10 cellular contexts compared by ENCODE assay signal in the genomic region with DNA sequence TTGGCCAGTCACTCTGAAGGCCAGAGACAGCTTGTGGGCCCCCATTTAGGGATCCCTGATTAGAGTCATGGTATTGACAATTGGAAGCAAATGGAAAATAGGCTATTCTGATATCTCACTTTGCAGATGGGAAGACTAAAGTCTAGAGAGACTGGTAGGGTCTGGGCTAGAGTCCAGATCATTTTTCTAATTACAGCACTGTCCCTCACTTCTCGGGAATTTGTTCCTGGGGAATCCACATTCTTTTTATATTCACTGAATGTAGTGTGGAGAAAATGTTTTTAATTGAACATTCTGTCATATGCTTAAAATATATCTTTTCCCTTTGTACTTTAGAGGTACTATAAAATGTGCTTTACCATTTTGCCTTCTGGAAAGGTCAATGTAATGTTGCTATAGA. TPM values are rescaled to one million over a fixed set of nuclear protein-coding genes. Genes with fewer than 3 reads are reported as not detected.
DNase-seq lines count a peak whose midpoint lies in the region; ATAC-seq and TF ChIP-seq lines count a peak whose summit lies in the region.
"Had no signal": no experiment of that assay in that cellular context is flagged by ENCODE, and none has a peak within 500 bp of the region (broad histone marks: within the 10 kb centered on the region; RNA-seq: fewer than 3 reads in every experiment).

No MANE protein-coding gene starts in this region.

- DNase-seq in right cardiac atrium, result no peak
- no peak for DNase-seq in left ventricle myocardium superior
- no peak for DNase-seq in activated CD8-positive, alpha-beta T cell treated with anti-CD3 and anti-CD28 coated beads for 36 hours
- no peak for DNase-seq in type B pancreatic cell (ENCODE audit: extremely low spot score, unreplicated experiment)
- no peak for DNase-seq in NCI-H345 (lab: John Stamatoyannopoulos, UW)
- no peak for DNase-seq in NCI-H146 (lab: John Stamatoyannopoulos, UW)
- DNase-seq: NCI-H69, ovary had no signal

- CTCF ChIA-PET in activated CD8-positive, alpha-beta T cell treated with anti-CD3 and anti-CD28 coated beads for 36 hours (lab: Charles Lee), result interaction anchor here (1.4 to 3.2 kb wide), 3 partner anchors 12 to 372 kb away, joined by 3 to 12 read pairs (median 4); no protein-coding TSS in a partner anchor

- H3K27ac ChIP-seq in right cardiac atrium (ENCODE audit: low read length) (peak overlapping the region; percentile 83), iPS-18a (ENCODE audit: low read length) (no peak overlapping the region)

- TF ChIP-seq CTCF in activated CD8-positive, alpha-beta T cell treated with anti-CD3 and anti-CD28 coated beads for 36 hours (IDR thresholded peaks at IDR 0.05), result no peak
- no peak for TF ChIP-seq CTCF in type B pancreatic cell (conservative IDR thresholded peaks at IDR 0.05)

- no peaks in the 10 kb centered on the region for H3K27me3 ChIP-seq in right cardiac atrium (ENCODE audit: control insufficient read depth, insufficient read depth)
- H3K27me3 ChIP-seq in iPS-18a (ENCODE audit: control insufficient read depth, insufficient read depth, low read length), result no peaks in the 10 kb centered on the region
- H3K27me3 ChIP-seq: ovary had no signal

- no peaks in the 10 kb centered on the region for H3K36me3 ChIP-seq in iPS-18a (ENCODE audit: control insufficient read depth, low read depth, low read length)
- H3K36me3 ChIP-seq: ovary had no signal

- no peaks in the 10 kb centered on the region for H3K9me3 Mint-ChIP-seq in activated CD8-positive, alpha-beta T cell treated with anti-CD3 and anti-CD28 coated beads for 36 hours
- H3K9me3 Mint-ChIP-seq in type B pancreatic cell, result no peaks in the 10 kb centered on the region

- H3K9ac ChIP-seq in iPS-18a (ENCODE audit: low read length), result no peak overlapping the region

- H3K4me3 Mint-ChIP-seq in activated CD8-positive, alpha-beta T cell treated with anti-CD3 and anti-CD28 coated beads for 36 hours, result peak overlapping the region; percentile 92
- peak overlapping the region; percentile 99 for H3K4me3 Mint-ChIP-seq in type B pancreatic cell

- peaks cover 3% of the 10 kb centered on the region for H3K36me3 Mint-ChIP-seq in activated CD8-positive, alpha-beta T cell treated with anti-CD3 and anti-CD28 coated beads for 36 hours (ENCODE audit: low read depth)
- H3K36me3 Mint-ChIP-seq in type B pancreatic cell, result peaks cover 7% of the 10 kb centered on the region

- no peak for ATAC-seq in right cardiac atrium
- ATAC-seq in left ventricle myocardium superior, result no peak
- no peak for ATAC-seq in activated CD8-positive, alpha-beta T cell treated with anti-CD3 and anti-CD28 coated beads for 36 hours
- no peak for ATAC-seq in HG03571 (IDR thresholded peaks at IDR 0.05; ENCODE audit: unreplicated experiment)

- POLR2A ChIA-PET in activated CD8-positive, alpha-beta T cell treated with anti-CD3 and anti-CD28 coated beads for 36 hours (lab: Charles Lee), result interaction anchor here (1.0 to 1.6 kb wide), 3 partner anchors 11 to 147 kb away, joined by 3 to 6 read pairs (median 4); no protein-coding TSS in a partner anchor

- WGBS in right cardiac atrium, result 22% methylated on average over 1 of the region's 1 CpG

- H3K27me3 Mint-ChIP-seq in activated CD8-positive, alpha-beta T cell treated with anti-CD3 and anti-CD28 coated beads for 36 hours, result no peaks in the 10 kb centered on the region
- no peaks in the 10 kb centered on the region for H3K27me3 Mint-ChIP-seq in type B pancreatic cell

- intact Hi-C loops in right cardiac atrium (cut with DNase I) (no loop called here), left ventricle myocardium superior (cut with micrococcal nuclease) (no loop called here)
- intact Hi-C loops in activated CD8-positive, alpha-beta T cell treated with anti-CD3 and anti-CD28 coated beads for 36 hours (cut with micrococcal nuclease), result no loop called here

- H3K9me3 ChIP-seq in right cardiac atrium (ENCODE audit: control insufficient read depth, low read length) (no peaks in the 10 kb centered on the region), iPS-18a (ENCODE audit: control insufficient read depth, low read depth, low read length) (no peaks in the 10 kb centered on the region)
- H3K9me3 ChIP-seq: ovary had no signal

- H3K4me3 ChIP-seq in right cardiac atrium (ENCODE audit: low read length), result no peak overlapping the region
- H3K4me3 ChIP-seq in iPS-18a (ENCODE audit: low read length), result peak overlapping the region; percentile 92

- H3K27ac Mint-ChIP-seq in activated CD8-positive, alpha-beta T cell treated with anti-CD3 and anti-CD28 coated beads for 36 hours, result no peak overlapping the region
- H3K27ac Mint-ChIP-seq in type B pancreatic cell, result peak overlapping the region; percentile 100

- peaks cover 32% of the 10 kb centered on the region for H3K4me1 Mint-ChIP-seq in activated CD8-positive, alpha-beta T cell treated with anti-CD3 and anti-CD28 coated beads for 36 hours (ENCODE audit: low read depth)
- peaks cover 26% of the 10 kb centered on the region for H3K4me1 Mint-ChIP-seq in type B pancreatic cell (ENCODE audit: unreplicated experiment)

- H3K4me1 ChIP-seq in right cardiac atrium (ENCODE audit: control insufficient read depth, insufficient read depth, low read length), result peaks cover 6% of the 10 kb centered on the region
- H3K4me1 ChIP-seq in iPS-18a (ENCODE audit: control insufficient read depth, low read depth, low read length), result peaks cover 4% of the 10 kb centered on the region

RNA-seq across cellular contexts. Expression of gene KATNIP, which starts 1.1 kb away (rescaled TPM):
- total RNA-seq in right cardiac atrium (10 to 100 TPM; 10.0 to 13.4 (median 12.3) TPM), left ventricle myocardium superior (12.7 TPM), type B pancreatic cell (ENCODE audit: low replicate concordance) (35.8 and 54.8 TPM in 2 replicates)
- polyA plus RNA-seq in right cardiac atrium, result 7.0 TPM
- 10 to 100 TPM in 1 of 2 experiments, 1 to 10 TPM in 1; 9.6 to 11.5 TPM for total RNA-seq in activated CD8-positive, alpha-beta T cell treated with anti-CD3 and anti-CD28 coated beads for 36 hours

RNA-seq across cellular contexts. Expression of gene GTF3C1, which starts 1.3 kb away (rescaled TPM):
- total RNA-seq in right cardiac atrium (10 to 100 TPM; 49.8 to 58.6 (median 57.4) TPM), left ventricle myocardium superior (56.4 TPM), type B pancreatic cell (ENCODE audit: low replicate concordance) (94.5 and 172 TPM in 2 replicates)
- 49.0 TPM for polyA plus RNA-seq in right cardiac atrium
- total RNA-seq in activated CD8-positive, alpha-beta T cell treated with anti-CD3 and anti-CD28 coated beads for 36 hours, result 10 to 100 TPM; 55.9 to 58.6 TPM
